26 cellular contexts compared by ENCODE assay signal in genomic region chr5:81698806-81699205, GRCh38.
"Had no signal": no experiment of that assay in that cellular context is flagged by ENCODE, and none has a peak within 500 bp of the region (broad histone marks: within the 10 kb centered on the region; RNA-seq: fewer than 3 reads in every experiment).

No MANE protein-coding gene starts in this region.

- H3K27ac ChIP-seq: body of pancreas, epithelial cell of prostate, esophagus squamous epithelium, WERI-Rb-1 had no signal

- H3K4me3 ChIP-seq: body of pancreas, esophagus squamous epithelium had no signal

- DNase-seq: activated B cell treated with CpG ODN at 0.5 μM for 24 hours; activated CD4-positive, alpha-beta T cell treated with anti-CD3 and anti-CD28 coated beads for 48 hours; activated CD4-positive, alpha-beta T cell treated with anti-CD3 and anti-CD28 coated beads, Interleukin-2, amount 50 U/mL, for 1 hour; activated CD4-positive, alpha-beta T cell treated with anti-CD3 and anti-CD28 coated beads, Interleukin-2, amount 50 U/mL, for 48 hours; activated CD8-positive, alpha-beta memory T cell treated with anti-CD3 and anti-CD28 coated beads for 24 hours; activated CD8-positive, alpha-beta T cell treated with anti-CD3 and anti-CD28 coated beads for 36 hours; activated effector memory CD4-positive, alpha-beta T cell treated with Interleukin-2 at 50 U/mL for 16 hours; activated gamma-delta T cell treated with Interleukin-2 at 50 U/mL for 16 hours; activated naive CD4-positive, alpha-beta T cell treated with anti-CD3 and anti-CD28 coated beads, Interleukin-2, amount 50 U/mL, for 16 hours; activated naive CD4-positive, alpha-beta T cell treated with Interleukin-2 at 50 U/mL for 16 hours; activated T-cell treated with anti-CD3 and anti-CD28 coated beads, Interleukin-2, amount 50 U/mL, for 4 hours; amniotic stem cell; anterior cingulate cortex; body of pancreas; caudate nucleus; cortex of kidney; effector CD8-positive, alpha-beta T cell; esophagus squamous epithelium; foreskin melanocyte; head of caudate nucleus; T-helper 17 cell; T1000; WERI-Rb-1 had no signal

- H3K9me3 ChIP-seq: body of pancreas had no signal

- ATAC-seq: activated CD4-positive, CD25-positive, alpha-beta regulatory T cell treated with anti-CD3 and anti-CD28 coated beads, Interleukin-2, amount 50 U/mL, for 24 hours; activated CD8-positive, alpha-beta T cell treated with anti-CD3 and anti-CD28 coated beads for 36 hours; activated T-cell treated with anti-CD3 and anti-CD28 coated beads, Interleukin-2, amount 50 U/mL, for 4 hours; activated T-helper 17 cell treated with anti-CD3 and anti-CD28 coated beads, Interleukin-2, amount 50 U/mL, for 72 hours; body of pancreas; T-helper 17 cell had no signal

- H3K27me3 ChIP-seq: body of pancreas, esophagus squamous epithelium had no signal

- H3K36me3 ChIP-seq: WERI-Rb-1 had no signal

- H3K4me1 ChIP-seq: body of pancreas, esophagus squamous epithelium had no signal
